In the genomic region with DNA sequence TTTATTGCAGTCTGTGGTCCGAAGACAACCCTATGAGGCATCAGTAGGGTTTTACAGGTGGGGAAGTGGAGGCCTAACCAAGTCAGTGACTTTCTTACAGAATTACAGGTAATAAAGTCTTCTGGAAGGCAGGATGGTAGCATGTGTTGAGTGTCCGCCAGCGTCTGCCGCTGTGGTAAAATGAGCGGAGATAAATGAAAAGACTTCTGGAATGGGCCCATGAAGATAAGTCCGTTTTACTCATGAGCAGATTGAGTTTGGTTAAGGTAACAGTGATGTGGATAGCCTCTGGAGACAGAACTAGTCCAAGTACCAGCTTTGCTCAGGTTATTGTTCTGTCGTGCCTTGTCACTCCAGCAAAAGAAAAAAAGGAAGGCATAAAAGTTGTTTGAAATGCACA, we compare ENCODE assay signal across 10 cellular contexts. TPM values are rescaled to one million over a fixed set of nuclear protein-coding genes. Genes with fewer than 3 reads are reported as not detected.
DNase-seq lines count a peak whose midpoint lies in the region; ATAC-seq, FAIRE-seq and TF ChIP-seq lines count a peak whose summit lies in the region.
"Had no signal": no experiment of that assay in that cellular context is flagged by ENCODE, and none has a peak within 500 bp of the region (broad histone marks: within the 10 kb centered on the region; RNA-seq: fewer than 3 reads in every experiment).

No MANE protein-coding gene starts in this region.

- H3K18ac ChIP-seq in IMR-90 (ENCODE audit: low read depth, low read length): no peak overlapping the region

- no peak overlapping the region for H2BK20ac ChIP-seq in IMR-90 (ENCODE audit: low read depth, low read length)

- WGBS in IMR-90 (ENCODE audit: extremely low coverage in 2 of 2, insufficient read length in 1 of 2), 2 experiments: 66% methylated on average over 3 of the region's 7 CpGs; no CpG with 5 or more reads in 1 of the 2 experiments

- CTCF ChIA-PET in IMR-90 (lab: Yijun Ruan, JAX): interaction anchor here (0.6 kb wide), 1 partner anchor 555 kb away, joined by 7 read pairs; no protein-coding TSS in a partner anchor

- H3K4me3 ChIP-seq in IMR-90 (ENCODE audit: insufficient read depth, low read depth, low read length) (peak overlapping the region; percentile 99), bronchial epithelial cell (ENCODE audit: low read depth, low read length) (peak overlapping the region; percentile 65), mucosa of descending colon (peak overlapping the region; percentile 83)

- TF ChIP-seq CTCF in 22Rv1 (IDR thresholded peaks at IDR 0.05) (no peak), IMR-90 (conservative IDR thresholded peaks at IDR 0.05; ENCODE audit: low read depth, low read length) (no peak), bronchial epithelial cell (IDR thresholded peaks at IDR 0.05; ENCODE audit: insufficient read depth, low read length, severe bottlenecking) (no peak), mucosa of descending colon (IDR thresholded peaks at IDR 0.05) (no peak)

- no peak overlapping the region for H2AK5ac ChIP-seq in IMR-90 (ENCODE audit: low read depth, low read length)

- no peak overlapping the region for H4K5ac ChIP-seq in IMR-90 (ENCODE audit: low read depth, low read length)

- H3K36me3 ChIP-seq in IMR-90 (ENCODE audit: control insufficient read depth, insufficient read depth, low read length): peaks cover 20% of the 10 kb centered on the region
- peaks cover 8% of the 10 kb centered on the region for H3K36me3 ChIP-seq in bronchial epithelial cell (ENCODE audit: control insufficient read depth, insufficient read depth, low read length)
- H3K36me3 ChIP-seq in mucosa of descending colon (ENCODE audit: low read depth): no peaks in the 10 kb centered on the region

- no peak for FAIRE-seq in bronchial epithelial cell (lab: Jason Lieb, UNC)
- FAIRE-seq: islet of Langerhans had no signal

- no peak overlapping the region for H2AFZ ChIP-seq in IMR-90 (replicated peaks; ENCODE audit: low read length, poor library complexity)

- H3K9me1 ChIP-seq in IMR-90 (ENCODE audit: insufficient read depth, low read length): peaks cover 22% of the 10 kb centered on the region

- POLR2A ChIA-PET in IMR-90 (lab: Charles Lee; ENCODE audit: unreplicated experiment): no interaction called here

- in situ Hi-C loops in IMR-90 (cut with MboI; ENCODE audit: low sequenced_read_pairs): no loop called here

- no TSS peak for BruUV-seq in IMR-90 (replicated peaks; lab: Mats Ljungman, UMichigan)

- H3K4ac ChIP-seq in IMR-90 (ENCODE audit: low read depth, low read length): peak overlapping the region; percentile 91; the same call in 1 of the 2 replicates

- ATAC-seq in IMR-90 (ENCODE audit: low read depth): no peak
- ATAC-seq in mucosa of descending colon: no peak
- ATAC-seq in HG02642 (IDR thresholded peaks at IDR 0.05; ENCODE audit: poor library complexity, unreplicated experiment): no peak

- no peak for TF ChIP-seq RAD21 in IMR-90 (IDR thresholded peaks at IDR 0.05; ENCODE audit: low read length)

- H3K9me3 ChIP-seq in IMR-90 (ENCODE audit: control insufficient read depth, insufficient read depth, low read length): no peaks in the 10 kb centered on the region
- H3K9me3 ChIP-seq in mucosa of descending colon: no peaks in the 10 kb centered on the region

- peak overlapping the region; percentile 71; the same call in 1 of the 2 replicates for H3K56ac ChIP-seq in IMR-90 (ENCODE audit: extremely low read depth, insufficient read depth, low read length)

- H3K4me2 ChIP-seq in IMR-90 (ENCODE audit: low read depth, low read length): peak overlapping the region; percentile 100

- H2BK5ac ChIP-seq in IMR-90 (ENCODE audit: low read depth, low read length, poor library complexity, severe bottlenecking): no peak overlapping the region

- peak overlapping the region; percentile 96 for H3K9ac ChIP-seq in IMR-90 (ENCODE audit: low read depth, low read length)

- H2AK9ac ChIP-seq in IMR-90 (replicated peaks; ENCODE audit: low read depth, low read length, poor library complexity): peak overlapping the region; percentile 68

- H3K27me3 ChIP-seq in IMR-90 (ENCODE audit: control insufficient read depth, insufficient read depth, low read length) (no peaks in the 10 kb centered on the region), bronchial epithelial cell (ENCODE audit: control insufficient read depth, insufficient read depth, low read length) (no peaks in the 10 kb centered on the region)

- H3K27ac ChIP-seq in 22Rv1 (peak overlapping the region; percentile 72), IMR-90 (ENCODE audit: insufficient read depth, low read length) (no peak overlapping the region; the same call in 1 of the 2 replicates)

- intact Hi-C loops in IMR-90 (cut with micrococcal nuclease) (loop anchor here (5.0 kb wide), 1 partner anchor 36 kb away; no protein-coding TSS in a partner anchor), mucosa of descending colon (cut with DNase I, micrococcal nuclease) (no loop called here)

- peak overlapping the region; percentile 76 for H3K14ac ChIP-seq in IMR-90 (replicated peaks; ENCODE audit: low read depth, low read length)

- peak overlapping the region; percentile 97 for H3K23ac ChIP-seq in IMR-90 (ENCODE audit: low read depth, low read length)

- no peak overlapping the region for H2BK15ac ChIP-seq in IMR-90 (ENCODE audit: low read depth, low read length)

- no peak for DNase-seq in IMR-90
- DNase-seq in bronchial epithelial cell (ENCODE audit: low read depth): peak; percentile 4
- DNase-seq in mucosa of descending colon: no peak
- DNase-seq in kidney tubule cell (ENCODE audit: low spot score): no peak
- DNase-seq in stimulated activated CD4-positive, alpha-beta T cell treated with anti-CD3 and anti-CD28 coated beads, Interleukin-4, amount 100 ng/mL, for 4 hours: no peak
- DNase-seq in islet precursor cell: no peak
- DNase-seq: NCI-H2171 had no signal

- peaks cover 38 to 66% of the 10 kb centered on the region in 2 experiments for H3K79me1 ChIP-seq in IMR-90 (ENCODE audit: low read depth in 1 of 2, low read length in 2 of 2)

- peaks cover 57% of the 10 kb centered on the region for H4K20me1 ChIP-seq in IMR-90 (ENCODE audit: insufficient read depth, low read length)

- TF ChIP-seq POLR2A in IMR-90 (IDR thresholded peaks at IDR 0.05; ENCODE audit: low read depth, low read length): no peak

- dilution Hi-C loops in IMR-90 (cut with HindIII; ENCODE audit: low sequenced_read_pairs, unreplicated experiment): no loop called here

- peak overlapping the region in 1 of 2 experiments; percentile 3; a peak in 1 of 4 replicates for H4K8ac ChIP-seq in IMR-90 (ENCODE audit: low read depth in 2 of 2, low read length in 2 of 2)

- peaks cover 14% of the 10 kb centered on the region for H3K4me1 ChIP-seq in IMR-90 (ENCODE audit: control insufficient read depth, insufficient read depth, low read length)
- H3K4me1 ChIP-seq in mucosa of descending colon (ENCODE audit: low read depth): peaks cover 35% of the 10 kb centered on the region

- 0 out of 2 replicates have a peak overlapping the region, but pooled peaks have one; percentile 5 for H4K91ac ChIP-seq in IMR-90 (ENCODE audit: insufficient read depth, low read depth, low read length)

- no peak overlapping the region for H2BK120ac ChIP-seq in IMR-90 (ENCODE audit: low read depth, low read length)

TF ChIP-seq in IMR-90, 13 proteins besides CTCF, POLR2A, EP300 and RAD21 (continues in another document):
- TF ChIP-seq RFX5 (IDR thresholded peaks at IDR 0.05; ENCODE audit: low read depth, low read length) (no peak), NFE2L2 (IDR thresholded peaks at IDR 0.05; ENCODE audit: low read depth, low read length) (no peak), RCOR1 (IDR thresholded peaks at IDR 0.05; ENCODE audit: insufficient replicate concordance, low read length) (no peak), CHD1 (IDR thresholded peaks at IDR 0.05; ENCODE audit: low read depth, low read length) (no peak), MAZ (IDR thresholded peaks at IDR 0.05; ENCODE audit: borderline replicate concordance, low read depth, low read length) (no peak), BHLHE40 (IDR thresholded peaks at IDR 0.05; ENCODE audit: low read depth, low read length) (no peak), SMC3 (IDR thresholded peaks at IDR 0.05; ENCODE audit: low read depth, low read length) (no peak), FOS (IDR thresholded peaks at IDR 0.05; ENCODE audit: low read depth, low read length) (no peak), MAFK (IDR thresholded peaks at IDR 0.05; ENCODE audit: low read depth, low read length) (no peak), CEBPB (IDR thresholded peaks at IDR 0.05; ENCODE audit: low read depth, low read length) (no peak)
- TF ChIP-seq, protein P1, sequence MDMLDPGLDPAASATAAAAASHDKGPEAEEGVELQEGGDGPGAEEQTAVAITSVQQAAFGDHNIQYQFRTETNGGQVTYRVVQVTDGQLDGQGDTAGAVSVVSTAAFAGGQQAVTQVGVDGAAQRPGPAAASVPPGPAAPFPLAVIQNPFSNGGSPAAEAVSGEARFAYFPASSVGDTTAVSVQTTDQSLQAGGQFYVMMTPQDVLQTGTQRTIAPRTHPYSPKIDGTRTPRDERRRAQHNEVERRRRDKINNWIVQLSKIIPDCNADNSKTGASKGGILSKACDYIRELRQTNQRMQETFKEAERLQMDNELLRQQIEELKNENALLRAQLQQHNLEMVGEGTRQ (IDR thresholded peaks at IDR 0.05; ENCODE audit: low read depth, low read length): no peak
- TF ChIP-seq, protein P2, sequence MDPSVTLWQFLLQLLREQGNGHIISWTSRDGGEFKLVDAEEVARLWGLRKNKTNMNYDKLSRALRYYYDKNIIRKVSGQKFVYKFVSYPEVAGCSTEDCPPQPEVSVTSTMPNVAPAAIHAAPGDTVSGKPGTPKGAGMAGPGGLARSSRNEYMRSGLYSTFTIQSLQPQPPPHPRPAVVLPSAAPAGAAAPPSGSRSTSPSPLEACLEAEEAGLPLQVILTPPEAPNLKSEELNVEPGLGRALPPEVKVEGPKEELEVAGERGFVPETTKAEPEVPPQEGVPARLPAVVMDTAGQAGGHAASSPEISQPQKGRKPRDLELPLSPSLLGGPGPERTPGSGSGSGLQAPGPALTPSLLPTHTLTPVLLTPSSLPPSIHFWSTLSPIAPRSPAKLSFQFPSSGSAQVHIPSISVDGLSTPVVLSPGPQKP (IDR thresholded peaks at IDR 0.05; ENCODE audit: borderline replicate concordance, low read depth, low read length): no peak

RNA-seq across cellular contexts. Expression of a gene that starts 1.0 kb away (rescaled TPM):
- total RNA-seq in IMR-90 (2012; rRNA removed): 60.8 and 72.2 TPM in 2 replicates
- polyA plus RNA-seq in IMR-90 (2012; rRNA removed): 48.8 and 59.3 TPM in 2 replicates
- polyA plus RNA-seq in IMR-90 (2012; cell fraction: cytosol; rRNA removed): 34.7 and 41.0 TPM in 2 replicates
- 128 and 139 TPM in 2 replicates for polyA plus RNA-seq in IMR-90 (2012; cell fraction: nucleus; rRNA removed; ENCODE audit: low replicate concordance)
- total RNA-seq in bronchial epithelial cell: 54.5 and 75.4 TPM in 2 replicates
- total RNA-seq in mucosa of descending colon: 100 to 1,000 TPM in 2 of 3 donors, 10 to 100 TPM in 1; 74.1 to 109 (median 100) TPM

RNA-seq across cellular contexts. Expression of a gene that starts 1.3 kb away (rescaled TPM):
- total RNA-seq in IMR-90 (2012; rRNA removed): 3.3 and 5.7 TPM in 2 replicates
- 5.1 and 6.3 TPM in 2 replicates for polyA plus RNA-seq in IMR-90 (2012; rRNA removed)
- 2.9 and 5.4 TPM in 2 replicates for polyA plus RNA-seq in IMR-90 (2012; cell fraction: cytosol; rRNA removed)
- polyA plus RNA-seq in IMR-90 (2012; cell fraction: nucleus; rRNA removed; ENCODE audit: low replicate concordance): 11.0 and 15.6 TPM in 2 replicates
- total RNA-seq in bronchial epithelial cell: 5.2 and 5.3 TPM in 2 replicates
- 1 to 10 TPM; 4.7 to 9.8 (median 7.4) TPM for total RNA-seq in mucosa of descending colon
